ENCODE assay signal across 11 cellular contexts in genomic region chrX:31714797-31715196, GRCh38.
"Had no signal": no experiment of that assay in that cellular context is flagged by ENCODE, and none has a peak within 500 bp of the region (broad histone marks: within the 10 kb centered on the region; RNA-seq: fewer than 3 reads in every experiment).

No MANE protein-coding gene starts in this region.

- DNase-seq: H9, HCEC 1CT, HFFc6, KBM-7 had no signal

- H3K4me1 Mint-ChIP-seq: GM23338, IgD-negative memory B cell had no signal

- H3K4me3 ChIP-seq: GM23338 had no signal

- H3K27me3 Mint-ChIP-seq: IgD-negative memory B cell had no signal

- H3K27ac Mint-ChIP-seq: GM23338, H9, HFFc6, IgD-negative memory B cell had no signal

- H3K9ac ChIP-seq: KMS-11 had no signal

- H3K9me3 Mint-ChIP-seq: GM23338, HFFc6, IgD-negative memory B cell had no signal

- H3K4me2 ChIP-seq: GM23338, KMS-11 had no signal

- H3K36me3 Mint-ChIP-seq: IgD-negative memory B cell had no signal

- H2AFZ ChIP-seq: GM23338 had no signal

- H3K27ac ChIP-seq: HL-60, KMS-11 had no signal

- FAIRE-seq: H1, H54, HepG2 had no signal

- H3K4me3 Mint-ChIP-seq: GM23338, H9, HFFc6, IgD-negative memory B cell had no signal
